ENCODE assay signal across 26 cellular contexts in the genomic region with DNA sequence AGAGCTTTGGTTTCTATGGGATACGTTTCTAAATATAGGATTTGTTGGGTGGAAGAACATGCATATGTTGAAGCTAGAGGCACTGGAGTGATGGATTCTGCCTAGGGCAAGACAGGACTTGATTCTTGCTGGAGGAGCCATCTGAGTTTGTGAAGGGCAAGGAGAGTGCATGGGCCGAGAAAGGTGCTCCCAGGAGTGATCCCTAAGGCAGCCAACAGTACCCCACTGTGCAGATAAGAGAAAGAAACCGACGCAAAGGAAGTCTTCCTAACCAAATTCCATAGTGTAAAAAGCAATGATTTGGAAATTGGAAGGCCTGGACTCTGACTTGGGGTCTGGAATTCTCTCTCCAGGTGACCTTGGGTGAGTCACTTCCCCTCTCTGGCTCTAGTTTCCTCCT.
DNase-seq lines count a peak whose midpoint lies in the region; ATAC-seq and TF ChIP-seq lines count a peak whose summit lies in the region.
"Had no signal": no experiment of that assay in that cellular context is flagged by ENCODE, and none has a peak within 500 bp of the region (broad histone marks: within the 10 kb centered on the region; RNA-seq: fewer than 3 reads in every experiment).

No MANE protein-coding gene starts in this region.

- H3K4me3 Mint-ChIP-seq in T-helper 17 cell: no peak overlapping the region
- H3K4me3 Mint-ChIP-seq: CD14-positive monocyte; CD4-positive, alpha-beta memory T cell; CD4-positive, CD25-positive, alpha-beta regulatory T cell; CD8-positive, alpha-beta memory T cell had no signal

- intact Hi-C loops in cardiac septum (cut with DNase I): no loop called here
- intact Hi-C loops in Right ventricle myocardium superior (cut with DNase I): no loop called here

- POLR2A ChIA-PET in RWPE1 (lab: Yijun Ruan, JAX; ENCODE audit: low non-redundant PET): interaction anchor here (0.5 kb wide), 1 partner anchor 488 kb away, joined by 3 read pairs; no protein-coding TSS in a partner anchor

- no peaks in the 10 kb centered on the region for H3K9me3 ChIP-seq in T-helper 17 cell (ENCODE audit: control insufficient read depth, low read length, poor library complexity, severe bottlenecking)
- H3K9me3 ChIP-seq: BE2C, BLaER1 had no signal

- peaks cover 62% of the 10 kb centered on the region for H3K27me3 Mint-ChIP-seq in T-helper 17 cell

- ATAC-seq in Right ventricle myocardium superior (ENCODE audit: poor library complexity): no peak
- ATAC-seq in T-helper 17 cell: no peak
- ATAC-seq in HG03139 (IDR thresholded peaks at IDR 0.05; ENCODE audit: unreplicated experiment): no peak
- ATAC-seq: GM12878 had no signal

- DNase-seq in cardiac septum (ENCODE audit: low spot score) (peak; percentile 15), Right ventricle myocardium superior (no peak), RWPE1 (ENCODE audit: low spot score) (peak; percentile 16), T-helper 17 cell (no peak), kidney tubule cell (ENCODE audit: low spot score) (peak; percentile 10), mucosa of gallbladder (ENCODE audit: low spot score) (no peak), SW 1271 (lab: John Stamatoyannopoulos, UW) (no peak)
- DNase-seq: 8988T; ACHN; BE2C; C1 segment of cervical spinal cord; CD4-positive, alpha-beta memory T cell; CD4-positive, CD25-positive, alpha-beta regulatory T cell; CD8-positive, alpha-beta memory T cell; COR-L47; DMS 273 treated with DMSO at 0.1 percent for 48 hours; DMS153; DMS53; DMS79; DND-41; EL; GDM1 had no signal

- H3K27ac ChIP-seq in RWPE1: no peak overlapping the region
- H3K27ac ChIP-seq: BLaER1 had no signal

- no peak for TF ChIP-seq CTCF in RWPE1 (conservative IDR thresholded peaks at IDR 0.05; ENCODE audit: low read depth)

- peaks cover 3% of the 10 kb centered on the region for H3K4me1 Mint-ChIP-seq in T-helper 17 cell
- H3K4me1 Mint-ChIP-seq: CD14-positive monocyte; CD4-positive, alpha-beta memory T cell; CD4-positive, CD25-positive, alpha-beta regulatory T cell; CD8-positive, alpha-beta memory T cell had no signal

- CTCF ChIA-PET in RWPE1 (lab: Yijun Ruan, JAX): interaction anchor here (0.6 kb wide), 2 partner anchors 12 to 67 kb away, joined by 3 to 4 read pairs; no protein-coding TSS in a partner anchor

- no peaks in the 10 kb centered on the region for H3K36me3 Mint-ChIP-seq in T-helper 17 cell (ENCODE audit: low read depth)
- H3K36me3 Mint-ChIP-seq: CD14-positive monocyte; CD4-positive, alpha-beta memory T cell; CD4-positive, CD25-positive, alpha-beta regulatory T cell; CD8-positive, alpha-beta memory T cell had no signal

- H3K27ac Mint-ChIP-seq in T-helper 17 cell: peak overlapping the region; percentile 37
- H3K27ac Mint-ChIP-seq: CD14-positive monocyte; CD4-positive, alpha-beta memory T cell; CD4-positive, CD25-positive, alpha-beta regulatory T cell; CD8-positive, alpha-beta memory T cell had no signal

Comparison
In these comparisons a context has a peak if more than half of its experiments do, and no peak if none do; other contexts are left out.
1. DNase-seq: peak in cardiac septum (single experiment), RWPE1 (single experiment) and kidney tubule cell (single experiment); none in Right ventricle myocardium superior (single experiment), T-helper 17 cell (0 of 3), mucosa of gallbladder (single experiment) and SW 1271 (0 of 2).